Comparison of ENCODE assay signal across 1 cellular context in the genomic region with DNA sequence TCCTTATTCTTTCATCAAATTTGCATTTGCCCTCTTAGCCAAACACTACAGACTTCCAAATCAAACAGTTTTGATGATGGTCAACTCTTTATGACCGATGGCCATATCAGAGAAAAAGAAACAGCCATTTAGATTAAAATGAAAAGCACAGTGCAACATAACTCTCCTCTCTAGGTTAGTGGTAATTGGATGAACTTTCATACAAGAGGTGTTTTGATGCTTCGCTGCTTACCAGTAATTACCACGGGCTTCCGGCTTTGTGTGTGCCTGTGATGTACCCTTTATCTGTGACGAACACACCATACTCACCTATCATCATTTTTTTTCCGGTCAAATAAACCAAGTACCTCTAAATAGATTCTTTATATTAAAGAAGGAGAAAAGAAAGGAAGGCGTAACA.
TF ChIP-seq lines count a peak whose summit lies in the region.

No MANE protein-coding gene starts in this region.

TF ChIP-seq in HCT116, 20 proteins besides CTCF, POLR2A, EP300 and RAD21 (continued from another document):
- TF ChIP-seq, protein P1, sequence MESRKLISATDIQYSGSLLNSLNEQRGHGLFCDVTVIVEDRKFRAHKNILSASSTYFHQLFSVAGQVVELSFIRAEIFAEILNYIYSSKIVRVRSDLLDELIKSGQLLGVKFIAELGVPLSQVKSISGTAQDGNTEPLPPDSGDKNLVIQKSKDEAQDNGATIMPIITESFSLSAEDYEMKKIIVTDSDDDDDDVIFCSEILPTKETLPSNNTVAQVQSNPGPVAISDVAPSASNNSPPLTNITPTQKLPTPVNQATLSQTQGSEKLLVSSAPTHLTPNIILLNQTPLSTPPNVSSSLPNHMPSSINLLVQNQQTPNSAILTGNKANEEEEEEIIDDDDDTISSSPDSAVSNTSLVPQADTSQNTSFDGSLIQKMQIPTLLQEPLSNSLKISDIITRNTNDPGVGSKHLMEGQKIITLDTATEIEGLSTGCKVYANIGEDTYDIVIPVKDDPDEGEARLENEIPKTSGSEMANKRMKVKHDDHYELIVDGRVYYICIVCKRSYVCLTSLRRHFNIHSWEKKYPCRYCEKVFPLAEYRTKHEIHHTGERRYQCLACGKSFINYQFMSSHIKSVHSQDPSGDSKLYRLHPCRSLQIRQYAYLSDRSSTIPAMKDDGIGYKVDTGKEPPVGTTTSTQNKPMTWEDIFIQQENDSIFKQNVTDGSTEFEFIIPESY (IDR thresholded peaks at IDR 0.05; ENCODE audit: extremely low read depth, insufficient replicate concordance, low read length) = no peak
- no peak for TF ChIP-seq ZFX (IDR thresholded peaks at IDR 0.05)
- TF ChIP-seq ELF1 (IDR thresholded peaks at IDR 0.05; ENCODE audit: borderline replicate concordance, low read depth) = no peak
- TF ChIP-seq EZH2 (IDR thresholded peaks at IDR 0.05) = no peak
- TF ChIP-seq SP1 (IDR thresholded peaks at IDR 0.05; ENCODE audit: low read depth) = no peak
- no peak for TF ChIP-seq SRF (IDR thresholded peaks at IDR 0.05; ENCODE audit: low read depth)
- no peak for TF ChIP-seq CBX3 (IDR thresholded peaks at IDR 0.05; ENCODE audit: low read depth)
